ENCODE assay signal across 1 cellular context in genomic region chr1:116795482-116795829, GRCh38.
TF ChIP-seq lines count a peak whose summit lies in the region.

No MANE protein-coding gene starts in this region.

TF ChIP-seq in HepG2, 621 proteins besides CTCF, POLR2A, EP300 and RAD21:
- TF ChIP-seq MATR3 (CRISPR knock-in tag; IDR thresholded peaks at IDR 0.05), result no peak
- TF ChIP-seq ZNF263 (CRISPR knock-in tag; IDR thresholded peaks at IDR 0.05), result peak; percentile 86
TF ChIP-seq in HepG2: peak in this region for 1.
